Comparison of ENCODE assay signal across 13 cellular contexts in the genomic region with DNA sequence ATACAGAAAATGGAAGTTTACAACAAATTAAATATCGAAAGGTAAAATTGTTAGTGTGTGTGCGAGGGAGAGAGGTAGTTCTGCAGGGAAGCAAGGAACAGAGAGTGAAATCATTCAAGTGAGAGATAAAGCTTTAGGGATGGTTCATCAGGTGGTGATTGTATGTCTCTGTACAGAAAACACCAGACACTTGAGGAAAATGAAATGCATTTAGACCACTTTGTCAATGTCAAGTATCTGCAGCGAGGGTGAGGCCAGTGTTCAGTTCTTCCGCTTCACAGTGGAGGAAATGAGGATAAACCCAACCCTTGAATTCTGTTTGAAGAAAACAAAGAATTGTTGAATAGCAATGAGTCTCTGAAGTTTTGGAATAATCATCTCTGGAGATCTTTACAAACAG. TPM values are rescaled to one million over a fixed set of nuclear protein-coding genes. Genes with fewer than 3 reads are reported as not detected.
DNase-seq lines count a peak whose midpoint lies in the region; ATAC-seq, FAIRE-seq and TF ChIP-seq lines count a peak whose summit lies in the region.
"Had no signal": no experiment of that assay in that cellular context is flagged by ENCODE, and none has a peak within 500 bp of the region (broad histone marks: within the 10 kb centered on the region; RNA-seq: fewer than 3 reads in every experiment).

No MANE protein-coding gene starts in this region.

- H3K9me3 ChIP-seq in CD4-positive, alpha-beta memory T cell (ENCODE audit: control insufficient read depth in 1 of 2, low read length in 2 of 2) = no peaks in the 10 kb centered on the region
- H3K9me3 ChIP-seq in HUES6 (ENCODE audit: control insufficient read depth, insufficient read depth, low read depth, low read length) (no peaks in the 10 kb centered on the region), Panc1 (ENCODE audit: control insufficient read depth, insufficient read depth, low read depth, low read length) (peaks cover 7% of the 10 kb centered on the region; the same call in 1 of the 2 replicates)

- intact Hi-C loops in CD4-positive, alpha-beta memory T cell (cut with micrococcal nuclease) = loop anchor here (1.0 kb wide), 1 partner anchor 8 kb away; no protein-coding TSS in a partner anchor
- intact Hi-C loops in Panc1 (cut with micrococcal nuclease; ENCODE audit: unreplicated experiment) = no loop called here
- intact Hi-C loops in left colon (cut with DNase I, micrococcal nuclease) = no loop called here

- peaks cover 11 to 24% (median 19%) of the 10 kb centered on the region in 4 donors for H3K4me1 Mint-ChIP-seq in CD4-positive, alpha-beta memory T cell

- ATAC-seq in Panc1 (no peak), left colon (peak; percentile 53), omental fat pad (ENCODE audit: low FRiP score) (no peak), HG03460 (IDR thresholded peaks at IDR 0.05; ENCODE audit: unreplicated experiment) (no peak)

- CTCF ChIA-PET in CD4-positive, alpha-beta memory T cell (lab: Charles Lee; ENCODE audit: partially characterized antibody) = interaction anchor here (0.8 to 1.5 kb wide), 3 partner anchors 8 to 181 kb away, joined by 3 to 5 read pairs (median 3); no protein-coding TSS in a partner anchor
- CTCF ChIA-PET in Panc1 (lab: Charles Lee) = no interaction called here

- no peaks in the 10 kb centered on the region for H3K9me3 Mint-ChIP-seq in CD4-positive, alpha-beta memory T cell
- H3K9me3 Mint-ChIP-seq: activated CD4-positive, alpha-beta T cell treated with anti-CD3 and anti-CD28 coated beads, Interleukin-2, amount 10 ng/mL, durations not matched to agents 7 days and 5 days had no signal

- POLR2A ChIA-PET in CD4-positive, alpha-beta memory T cell (lab: Charles Lee; ENCODE audit: partially characterized antibody) = no interaction called here
- POLR2A ChIA-PET in Panc1 (lab: Charles Lee) = interaction anchor here (1.2 to 1.4 kb wide), 2 partner anchors 8 to 18 kb away, joined by 4 to 6 read pairs; no protein-coding TSS in a partner anchor

- no peaks in the 10 kb centered on the region for H3K27me3 ChIP-seq in CD4-positive, alpha-beta memory T cell (ENCODE audit: insufficient read depth, low read length)
- H3K27me3 ChIP-seq in HUES6 (ENCODE audit: control insufficient read depth, insufficient read depth, low read length) (no peaks in the 10 kb centered on the region), Panc1 (ENCODE audit: control insufficient read depth, insufficient read depth, low read length) (no peaks in the 10 kb centered on the region)

- FAIRE-seq in urothelium cell line (lab: Jason Lieb, UNC) = no peak
- FAIRE-seq: GM18507 had no signal

- no peak overlapping the region for H3K9ac ChIP-seq in HUES6 (ENCODE audit: low read length)

- no peaks in the 10 kb centered on the region for H3K36me3 ChIP-seq in CD4-positive, alpha-beta memory T cell (ENCODE audit: insufficient read depth, low read length)
- H3K36me3 ChIP-seq in HUES6 (ENCODE audit: control insufficient read depth, insufficient read depth, low read length) (no peaks in the 10 kb centered on the region), Panc1 (ENCODE audit: control insufficient read depth, insufficient read depth, low read length) (no peaks in the 10 kb centered on the region)

- peak overlapping the region in 4 of 8 donors; percentile 7 to 85 (median 45) for H3K4me3 Mint-ChIP-seq in CD4-positive, alpha-beta memory T cell
- H3K4me3 Mint-ChIP-seq: activated CD4-positive, alpha-beta T cell treated with anti-CD3 and anti-CD28 coated beads, Interleukin-2, amount 10 ng/mL, durations not matched to agents 7 days and 5 days had no signal

- H3K27ac Mint-ChIP-seq in CD4-positive, alpha-beta memory T cell = peak overlapping the region in 6 of 7 donors; percentile 18 to 47 (median 28)
- H3K27ac Mint-ChIP-seq: activated CD4-positive, alpha-beta T cell treated with anti-CD3 and anti-CD28 coated beads, Interleukin-2, amount 10 ng/mL, durations not matched to agents 7 days and 5 days had no signal

- no peak for DNase-seq in CD4-positive, alpha-beta memory T cell
- DNase-seq in Panc1 (ENCODE audit: low read depth, low spot score) = no peak
- DNase-seq in left colon = no peak
- DNase-seq in caudate nucleus (lab: John Stamatoyannopoulos, UW) = no peak
- no peak for DNase-seq in omental fat pad (ENCODE audit: low spot score)
- DNase-seq in urothelium cell line (ENCODE audit: low spot score) = no peak
- DNase-seq: activated CD4-positive, alpha-beta T cell treated with anti-CD3 and anti-CD28 coated beads, Interleukin-2, amount 10 ng/mL, durations not matched to agents 7 days and 5 days; effector CD8-positive, alpha-beta T cell; glutamatergic neuron; NK-92 treated with Interleukin-12 subunit alpha and Interleukin-12 subunit beta, amount 100 ng/mL, for 24 hours had no signal

- no TSS peak for BruUV-seq in Panc1 (replicated peaks; lab: Mats Ljungman, UMichigan)

- no peak overlapping the region for H3K27ac ChIP-seq in CD4-positive, alpha-beta memory T cell (ENCODE audit: low read depth, low read length)
- H3K27ac ChIP-seq in HUES6 (ENCODE audit: low read depth, low read length) (peak overlapping the region; percentile 36; the same call in 1 of the 2 replicates), Panc1 (ENCODE audit: low read length) (peak overlapping the region; percentile 100), caudate nucleus (ENCODE audit: low read depth, low read length) (no peak overlapping the region)

- no peak for TF ChIP-seq CTCF in Panc1 (IDR thresholded peaks at IDR 0.05)
- TF ChIP-seq CTCF in omental fat pad (IDR thresholded peaks at IDR 0.05) = no peak

- H3K4me3 ChIP-seq in CD4-positive, alpha-beta memory T cell (ENCODE audit: low read length in 2 of 2) = no peak overlapping the region
- H3K4me3 ChIP-seq in HUES6 (ENCODE audit: low read depth, low read length) (no peak overlapping the region), Panc1 (ENCODE audit: low read depth in 2 of 2, low read length in 2 of 2) (no peak overlapping the region)

- in situ Hi-C loops in Panc1 (cut with HindIII; ENCODE audit: low pct_unique_long_range_greater_than_20kb, low sequenced_read_pairs) = no loop called here

- peaks cover 15% of the 10 kb centered on the region for H3K4me1 ChIP-seq in CD4-positive, alpha-beta memory T cell (ENCODE audit: insufficient read depth, low read length)
- H3K4me1 ChIP-seq in HUES6 (ENCODE audit: control insufficient read depth, insufficient read depth, low read length) (peaks cover 27% of the 10 kb centered on the region), Panc1 (ENCODE audit: control insufficient read depth, insufficient read depth, low read length) (peaks cover 34% of the 10 kb centered on the region)

- no peaks in the 10 kb centered on the region for H3K27me3 Mint-ChIP-seq in CD4-positive, alpha-beta memory T cell

- H3K36me3 Mint-ChIP-seq in CD4-positive, alpha-beta memory T cell = no peaks in the 10 kb centered on the region

RNA-seq across cellular contexts. Expression of a gene that starts 14.4 kb away (rescaled TPM):
- total RNA-seq in CD4-positive, alpha-beta memory T cell = 100 to 1,000 TPM; 420 to 435 TPM
- polyA plus RNA-seq in CD4-positive, alpha-beta memory T cell = 100 to 1,000 TPM; 634 to 758 TPM
- total RNA-seq in Panc1 (2021; ENCODE audit: unreplicated experiment) = 803 TPM
- 484 TPM for polyA plus RNA-seq in Panc1 (2012; ENCODE audit: insufficient read length)
- total RNA-seq in left colon = 100 to 1,000 TPM; 303 to 331 TPM
- total RNA-seq in omental fat pad = 100 to 1,000 TPM; 527 to 873 (median 677) TPM

Comparison
In these comparisons a context has a peak if more than half of its experiments do, and no peak if none do; other contexts are left out.
1. H3K27ac ChIP-seq: peak in HUES6 (single experiment) and Panc1 (single experiment); none in CD4-positive, alpha-beta memory T cell (single experiment) and caudate nucleus (single experiment).